ENCODE assay signal across 8 cellular contexts in genomic region chr4:53196872-53197759, GRCh38.
DNase-seq lines count a peak whose midpoint lies in the region; ATAC-seq and TF ChIP-seq lines count a peak whose summit lies in the region.

No MANE protein-coding gene starts in this region.

- no peaks in the 10 kb centered on the region for H3K4me1 Mint-ChIP-seq in activated T-helper 2 cell treated with anti-CD3 and anti-CD28 coated beads, Interferon-gamma antibody, Interleukin-2, Interleukin-4, amounts not matched to agents 10 μg/mL and 5 μg/mL and 100 μg/mL, durations not matched to agents 14 hours and 24 hours and 36 hours (ENCODE audit: low read depth)

- TF ChIP-seq CTCF in fibroblast of the aortic adventitia (IDR thresholded peaks at IDR 0.05; ENCODE audit: insufficient read depth, low read length) (peak; percentile 67), omental fat pad (IDR thresholded peaks at IDR 0.05) (peak in 1 of 3 donors; percentile 57)

- intact Hi-C loops in activated T-helper 2 cell treated with anti-CD3 and anti-CD28 coated beads, Interferon-gamma antibody, Interleukin-2, Interleukin-4, amounts not matched to agents 10 μg/mL and 5 μg/mL and 100 μg/mL, durations not matched to agents 14 hours and 24 hours and 36 hours (cut with micrococcal nuclease): loop anchor here (1.0 to 5.0 kb wide), 6 partner anchors 180 to 1037 kb away; partner anchors contain the start of gene FIP1L1

- no peak overlapping the region for H3K4me3 ChIP-seq in fibroblast of the aortic adventitia (ENCODE audit: low read depth, low read length)

- no peak overlapping the region for H3K4me3 Mint-ChIP-seq in activated T-helper 2 cell treated with anti-CD3 and anti-CD28 coated beads, Interferon-gamma antibody, Interleukin-2, Interleukin-4, amounts not matched to agents 10 μg/mL and 5 μg/mL and 100 μg/mL, durations not matched to agents 14 hours and 24 hours and 36 hours (ENCODE audit: low read depth)

- no peaks in the 10 kb centered on the region for H3K27me3 Mint-ChIP-seq in activated T-helper 2 cell treated with anti-CD3 and anti-CD28 coated beads, Interferon-gamma antibody, Interleukin-2, Interleukin-4, amounts not matched to agents 10 μg/mL and 5 μg/mL and 100 μg/mL, durations not matched to agents 14 hours and 24 hours and 36 hours (ENCODE audit: low read depth)

- no peak overlapping the region for H3K27ac Mint-ChIP-seq in activated T-helper 2 cell treated with anti-CD3 and anti-CD28 coated beads, Interferon-gamma antibody, Interleukin-2, Interleukin-4, amounts not matched to agents 10 μg/mL and 5 μg/mL and 100 μg/mL, durations not matched to agents 14 hours and 24 hours and 36 hours

- H3K36me3 Mint-ChIP-seq in activated T-helper 2 cell treated with anti-CD3 and anti-CD28 coated beads, Interferon-gamma antibody, Interleukin-2, Interleukin-4, amounts not matched to agents 10 μg/mL and 5 μg/mL and 100 μg/mL, durations not matched to agents 14 hours and 24 hours and 36 hours (ENCODE audit: low read depth): no peaks in the 10 kb centered on the region

- in situ Hi-C loops in SK-MEL-5 (cut with HindIII; ENCODE audit: low pct_unique_long_range_greater_than_20kb, low sequenced_read_pairs): no loop called here

- DNase-seq in COLO829 (ENCODE audit: low spot score) (peak; percentile 70), NCI-H1105 (lab: John Stamatoyannopoulos, UW) (peak; percentile 32), SK-MEL-5 (ENCODE audit: low read depth, low spot score) (peak; percentile 84), fibroblast of the aortic adventitia (ENCODE audit: low read depth) (peak; percentile 97), omental fat pad (ENCODE audit: low spot score) (no peak)
- DNase-seq in activated T-helper 2 cell treated with anti-CD3 and anti-CD28 coated beads, Interferon-gamma antibody, Interleukin-2, Interleukin-4, amounts not matched to agents 10 μg/mL and 5 μg/mL and 100 μg/mL, durations not matched to agents 14 hours and 24 hours and 36 hours (ENCODE audit: low spot score): no peak

- H3K9me3 Mint-ChIP-seq in activated T-helper 2 cell treated with anti-CD3 and anti-CD28 coated beads, Interferon-gamma antibody, Interleukin-2, Interleukin-4, amounts not matched to agents 10 μg/mL and 5 μg/mL and 100 μg/mL, durations not matched to agents 14 hours and 24 hours and 36 hours: no peaks in the 10 kb centered on the region

- ATAC-seq in GM19463 (IDR thresholded peaks at IDR 0.05; ENCODE audit: unreplicated experiment) (peak; percentile 57), omental fat pad (ENCODE audit: low FRiP score) (peak; percentile 71), HG03095 (IDR thresholded peaks at IDR 0.05; ENCODE audit: unreplicated experiment) (no peak)

Comparison
In these comparisons a context has a peak if more than half of its experiments do, and no peak if none do; other contexts are left out.
1. DNase-seq: peak in COLO829 (single experiment), NCI-H1105 (single experiment), SK-MEL-5 (single experiment) and fibroblast of the aortic adventitia (single experiment); none in omental fat pad (single experiment) and activated T-helper 2 cell treated with anti-CD3 and anti-CD28 coated beads, Interferon-gamma antibody, Interleukin-2, Interleukin-4, amounts not matched to agents 10 μg/mL and 5 μg/mL and 100 μg/mL, durations not matched to agents 14 hours and 24 hours and 36 hours (single experiment).